1 cellular context compared by ENCODE assay signal in the genomic region with DNA sequence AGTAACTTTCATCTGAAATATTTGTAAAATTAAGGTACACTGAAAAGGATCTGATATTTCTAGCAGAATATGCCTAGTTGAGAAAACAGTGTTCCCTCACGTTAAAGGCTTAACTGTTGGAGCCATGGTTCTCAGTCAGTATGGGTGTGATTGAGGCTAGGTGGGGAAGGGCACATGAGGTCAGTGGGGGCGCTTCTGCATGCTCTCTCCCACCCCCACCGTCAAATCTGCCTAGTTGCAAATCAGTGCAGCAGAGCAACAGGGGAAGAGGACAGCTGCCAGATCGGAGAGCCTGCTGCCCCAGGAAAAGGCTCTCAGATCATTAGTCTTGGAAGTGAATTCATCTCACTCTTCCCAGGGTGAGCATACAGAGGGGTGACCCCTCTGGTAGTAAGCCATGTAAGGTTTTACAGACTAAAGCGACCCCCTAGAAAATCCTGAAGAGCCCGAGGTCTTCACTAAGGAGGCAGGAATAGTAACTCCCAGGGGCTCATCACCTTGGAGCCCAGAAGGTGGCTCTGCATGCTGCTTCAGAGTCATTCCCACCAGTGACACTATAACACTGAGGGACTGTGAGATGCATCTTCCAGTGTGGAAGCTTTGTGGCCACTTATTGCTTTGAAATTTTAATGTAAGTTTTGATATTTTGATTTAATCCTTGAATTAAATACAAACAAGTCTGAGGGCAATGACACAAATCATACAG.
TF ChIP-seq lines count a peak whose summit lies in the region.

No MANE protein-coding gene starts in this region.

TF ChIP-seq in H1, 55 proteins besides CTCF, POLR2A, EP300 and RAD21 (continued from another document):
- no peak for TF ChIP-seq FOSL1 (IDR thresholded peaks at IDR 0.05; ENCODE audit: insufficient read depth, low read depth, low read length)
